Comparison of ENCODE assay signal across 12 cellular contexts in genomic region chr9:14908221-14909206, GRCh38. TPM values are rescaled to one million over a fixed set of nuclear protein-coding genes. Genes with fewer than 3 reads are reported as not detected.
DNase-seq lines count a peak whose midpoint lies in the region; ATAC-seq, FAIRE-seq and TF ChIP-seq lines count a peak whose summit lies in the region.
"Had no signal": no experiment of that assay in that cellular context is flagged by ENCODE, and none has a peak within 500 bp of the region (broad histone marks: within the 10 kb centered on the region; RNA-seq: fewer than 3 reads in every experiment).

No MANE protein-coding gene starts in this region.

- H3K36me3 Mint-ChIP-seq in endodermal cell (ENCODE audit: low read depth), result no peaks in the 10 kb centered on the region
- H3K36me3 Mint-ChIP-seq in activated CD8-positive, alpha-beta T cell treated with anti-CD3 and anti-CD28 coated beads for 36 hours (ENCODE audit: low read depth), result no peaks in the 10 kb centered on the region

- TF ChIP-seq CTCF in endodermal cell (conservative IDR thresholded peaks at IDR 0.05) (no peak), pancreas (IDR thresholded peaks at IDR 0.05) (no peak)
- no peak for TF ChIP-seq CTCF in activated CD8-positive, alpha-beta T cell treated with anti-CD3 and anti-CD28 coated beads for 36 hours (IDR thresholded peaks at IDR 0.05)

- intact Hi-C loops in pancreas (cut with DNase I), result no loop called here
- intact Hi-C loops in activated CD8-positive, alpha-beta T cell treated with anti-CD3 and anti-CD28 coated beads for 36 hours (cut with micrococcal nuclease), result no loop called here

- H3K27ac Mint-ChIP-seq in endodermal cell, result peak overlapping the region; percentile 67
- no peak overlapping the region for H3K27ac Mint-ChIP-seq in activated CD8-positive, alpha-beta T cell treated with anti-CD3 and anti-CD28 coated beads for 36 hours

- FAIRE-seq in GM18507 (lab: Jason Lieb, UNC) (peak; percentile 89), pancreas (lab: Jason Lieb, UNC) (no peak)
- FAIRE-seq: D721Med had no signal

- POLR2A ChIA-PET in activated CD8-positive, alpha-beta T cell treated with anti-CD3 and anti-CD28 coated beads for 36 hours (lab: Charles Lee), result interaction anchor here (0.8 kb wide), 1 partner anchor 14 kb away, joined by 3 read pairs; no protein-coding TSS in a partner anchor

- H3K27me3 ChIP-seq in endodermal cell (ENCODE audit: control insufficient read depth, insufficient read depth, low read length, poor library complexity, severe bottlenecking) (no peaks in the 10 kb centered on the region), pancreas (no peaks in the 10 kb centered on the region)

- H3K9me3 ChIP-seq in endodermal cell (ENCODE audit: control insufficient read depth, low read length), result no peaks in the 10 kb centered on the region
- no peaks in the 10 kb centered on the region for H3K9me3 ChIP-seq in pancreas

- H3K4me1 Mint-ChIP-seq in endodermal cell, result peaks cover 38% of the 10 kb centered on the region
- H3K4me1 Mint-ChIP-seq in activated CD8-positive, alpha-beta T cell treated with anti-CD3 and anti-CD28 coated beads for 36 hours (ENCODE audit: low read depth), result no peaks in the 10 kb centered on the region

- CTCF ChIA-PET in activated CD8-positive, alpha-beta T cell treated with anti-CD3 and anti-CD28 coated beads for 36 hours (lab: Charles Lee), result no interaction called here

- 49 to 53% methylated on average over 4 to 5 of the region's 5 CpGs for WGBS in endodermal cell (ENCODE audit: insufficient coverage in 1 of 2, insufficient read length in 1 of 2), 2 experiments
- 10 to 11% methylated on average over 5 of the region's 5 CpGs for WGBS in pancreas, 2 donors

- no peak overlapping the region for H3K4me3 Mint-ChIP-seq in endodermal cell
- H3K4me3 Mint-ChIP-seq in activated CD8-positive, alpha-beta T cell treated with anti-CD3 and anti-CD28 coated beads for 36 hours, result no peak overlapping the region

- no peak for DNase-seq in GM18507 (ENCODE audit: extremely low spot score, insufficient read length, low read depth)
- no peak for DNase-seq in endodermal cell
- peak in 4 of 6 donors; percentile 31 to 81 (median 66) for DNase-seq in pancreas
- no peak for DNase-seq in GOT3 (lab: John Stamatoyannopoulos, UW)
- DNase-seq in activated CD8-positive, alpha-beta T cell treated with anti-CD3 and anti-CD28 coated beads for 36 hours, result no peak
- DNase-seq in 8988T, result no peak
- DNase-seq: dermis blood vessel endothelial cell, KBM-7, T1000 had no signal

- H3K4me3 ChIP-seq in endodermal cell (ENCODE audit: low read length) (peak overlapping the region; percentile 43), pancreas (peak overlapping the region in 2 of 4 donors; percentile 30 to 33)

- no peaks in the 10 kb centered on the region for H3K9me3 Mint-ChIP-seq in endodermal cell
- no peaks in the 10 kb centered on the region for H3K9me3 Mint-ChIP-seq in activated CD8-positive, alpha-beta T cell treated with anti-CD3 and anti-CD28 coated beads for 36 hours

- H3K36me3 ChIP-seq in endodermal cell (ENCODE audit: control insufficient read depth, insufficient read depth, low read length) (no peaks in the 10 kb centered on the region), pancreas (no peaks in the 10 kb centered on the region)

- no peak overlapping the region for H3K27ac ChIP-seq in endodermal cell (ENCODE audit: low read depth, low read length)
- H3K27ac ChIP-seq in pancreas, result peak overlapping the region in 3 of 4 donors; percentile 13 to 76 (median 55)

- no peak overlapping the region for H3K9ac ChIP-seq in endodermal cell (ENCODE audit: extremely low read depth, low read length, poor library complexity, severe bottlenecking)

- ATAC-seq in HG03108 (IDR thresholded peaks at IDR 0.05; ENCODE audit: unreplicated experiment) (peak; percentile 58), pancreas (peak; percentile 37 to 71 (median 63)), GM21723 (IDR thresholded peaks at IDR 0.05; ENCODE audit: unreplicated experiment) (no peak)
- no peak for ATAC-seq in activated CD8-positive, alpha-beta T cell treated with anti-CD3 and anti-CD28 coated beads for 36 hours

- no peaks in the 10 kb centered on the region for H3K27me3 Mint-ChIP-seq in endodermal cell (ENCODE audit: insufficient read depth)
- H3K27me3 Mint-ChIP-seq in activated CD8-positive, alpha-beta T cell treated with anti-CD3 and anti-CD28 coated beads for 36 hours, result no peaks in the 10 kb centered on the region

- H3K4me1 ChIP-seq in endodermal cell (ENCODE audit: control insufficient read depth, insufficient read depth, low read length) (peaks cover 15% of the 10 kb centered on the region), pancreas (peaks cover 46 to 71% (median 70%) of the 10 kb centered on the region in 3 donors)

RNA-seq across cellular contexts. Expression of gene FREM1, which starts 1.7 kb away (rescaled TPM):
- total RNA-seq in endodermal cell, result 10 to 100 TPM in 1 of 2 donors, 1 to 10 TPM in 1; 8.6 to 21.0 TPM
- polyA plus RNA-seq in endodermal cell (2013, experiment 1 of 2), result 33.0 TPM
- 38.5 TPM for polyA plus RNA-seq in endodermal cell (2013, experiment 2 of 2)
- 10 to 100 TPM in 2 of 6 donors, 1 to 10 TPM in 4; 4.6 to 19.8 (median 7.4) TPM for total RNA-seq in pancreas
- polyA plus RNA-seq in pancreas, result 10 to 100 TPM in 1 of 2 donors, 1 to 10 TPM in 1; 8.4 to 15.4 TPM
- total RNA-seq in activated CD8-positive, alpha-beta T cell treated with anti-CD3 and anti-CD28 coated beads for 36 hours, result not detected
- total RNA-seq: dermis blood vessel endothelial cell had no signal

Comparison
In these comparisons a context has a peak if more than half of its experiments do, and no peak if none do; other contexts are left out.
1. DNase-seq: peak in pancreas (4 of 6); none in GM18507 (single experiment), endodermal cell (single experiment), GOT3 (single experiment), activated CD8-positive, alpha-beta T cell treated with anti-CD3 and anti-CD28 coated beads for 36 hours (single experiment) and 8988T (single experiment).
2. ATAC-seq: peak in HG03108 (single experiment) and pancreas (4 of 4); none in GM21723 (single experiment) and activated CD8-positive, alpha-beta T cell treated with anti-CD3 and anti-CD28 coated beads for 36 hours (single experiment).
3. RNA of gene FREM1, which starts 1.7 kb away (total RNA-seq): 8.6 to 21.0 TPM in endodermal cell and 4.6 to 19.8 TPM in pancreas; not detected in activated CD8-positive, alpha-beta T cell treated with anti-CD3 and anti-CD28 coated beads for 36 hours; every median in the first group is over 4 times any median in the second.